1 cellular context compared by ENCODE assay signal in genomic region chr14:44385906-44386305, GRCh38.
TF ChIP-seq lines count a peak whose summit lies in the region.

No MANE protein-coding gene starts in this region.

TF ChIP-seq in K562, 482 proteins besides CTCF, POLR2A, EP300 and RAD21 (continued from another document):
- TF ChIP-seq ASH1L (IDR thresholded peaks at IDR 0.05; ENCODE audit: borderline replicate concordance, low read depth, partially characterized antibody) (no peak), ATF1 (CRISPR knock-in tag; IDR thresholded peaks at IDR 0.05) (no peak), ATF1 (tag; IDR thresholded peaks at IDR 0.05) (no peak), KDM1A (IDR thresholded peaks at IDR 0.05) (no peak), ZNF695 (CRISPR knock-in tag; IDR thresholded peaks at IDR 0.05) (no peak)
